8 cellular contexts compared by ENCODE assay signal in the genomic region with DNA sequence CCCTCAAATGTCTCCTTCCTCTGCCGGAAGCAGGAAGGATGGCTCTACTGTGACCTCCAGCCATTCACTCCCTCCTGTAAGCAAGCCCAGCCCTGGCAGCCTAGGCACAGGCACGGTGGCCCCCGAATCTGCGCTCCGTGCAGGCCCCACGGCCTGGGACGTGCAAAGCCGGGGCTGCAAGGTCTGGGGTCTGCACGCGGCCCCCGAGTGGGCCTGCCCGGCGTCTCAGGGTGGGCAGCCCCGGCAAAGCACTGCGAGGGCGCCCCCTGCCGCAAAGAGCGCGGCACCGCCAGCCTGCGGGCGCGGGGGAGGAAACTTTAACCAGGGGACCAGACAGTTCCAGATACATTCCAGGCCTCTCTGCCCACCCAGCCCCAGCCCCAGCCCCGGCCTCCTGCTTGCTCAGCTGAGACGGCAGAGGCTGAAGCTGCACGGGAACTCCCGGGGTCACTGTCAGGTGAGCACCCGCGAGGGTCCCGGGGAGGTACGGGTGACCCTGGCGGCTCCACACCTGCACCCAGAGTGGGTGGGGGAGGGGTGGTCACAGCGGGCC.
DNase-seq lines count a peak whose midpoint lies in the region; ATAC-seq, FAIRE-seq and TF ChIP-seq lines count a peak whose summit lies in the region.

No MANE protein-coding gene starts in this region.

- H3K23ac ChIP-seq in H1 (ENCODE audit: insufficient read length), result no peak overlapping the region

- H3K36me3 Mint-ChIP-seq in MCF 10A (ENCODE audit: insufficient read depth, unreplicated experiment), result peaks cover 14% of the 10 kb centered on the region

- no peak overlapping the region for H2BK15ac ChIP-seq in H1 (ENCODE audit: low read length)

- H3K4me1 Mint-ChIP-seq in MCF 10A (ENCODE audit: insufficient read depth, unreplicated experiment), result no peaks in the 10 kb centered on the region

- no peak for ATAC-seq in GM21786 (IDR thresholded peaks at IDR 0.05; ENCODE audit: unreplicated experiment)
- no peak for ATAC-seq in HG03439 (IDR thresholded peaks at IDR 0.05; ENCODE audit: unreplicated experiment)
- ATAC-seq in HG02981 (IDR thresholded peaks at IDR 0.05; ENCODE audit: unreplicated experiment), result no peak

- no peak for FAIRE-seq in H1 (lab: Jason Lieb, UNC)

- peak overlapping the region; percentile 76 for H4K5ac ChIP-seq in H1 (ENCODE audit: insufficient read length, low read depth, low read length)

- H3K18ac ChIP-seq in H1 (ENCODE audit: extremely low read depth, low read length), result peak overlapping the region; percentile 96

- H3K4me2 ChIP-seq in H1 (ENCODE audit: insufficient read depth in 1 of 2, low read depth in 2 of 2, low read length in 2 of 2), result peak overlapping the region; percentile 82 to 93

- no peak overlapping the region for H3K14ac ChIP-seq in H1 (ENCODE audit: insufficient read length)

- peaks cover 2% of the 10 kb centered on the region; the same call in 1 of the 2 replicates for H3K23me2 ChIP-seq in H1 (ENCODE audit: low read depth, low read length)

- no TSS peak for BruUV-seq in MCF 10A (replicated peaks; lab: Mats Ljungman, UMichigan)

- TF ChIP-seq CTCF in breast epithelium (IDR thresholded peaks at IDR 0.05) (peak in 2 of 3 donors; percentile 34 to 50), MCF 10A (IDR thresholded peaks at IDR 0.05; ENCODE audit: unreplicated experiment) (no peak), H1 (IDR thresholded peaks at IDR 0.05; ENCODE audit: control extremely low read depth in 1 of 3, insufficient read depth in 1 of 3, low read depth in 1 of 3, low read length in 3 of 3) (peak; percentile 79 to 85 (median 82))

- TF ChIP-seq POLR2A in breast epithelium (IDR thresholded peaks at IDR 0.05) (no peak), H1 (IDR thresholded peaks at IDR 0.05; ENCODE audit: control extremely low read depth in 1 of 2, low read depth in 2 of 2, low read length in 2 of 2) (0 out of 3 replicates have a peak, but pooled peaks of 1 of the 2 experiments have one; percentile 15)

- no peak overlapping the region for H2BK20ac ChIP-seq in H1 (ENCODE audit: low read length)

- TF ChIP-seq EP300 in H1 (IDR thresholded peaks at IDR 0.05; ENCODE audit: borderline replicate concordance in 1 of 2, low read depth in 2 of 2, low read length in 2 of 2), result no peak

- H3K27ac ChIP-seq in breast epithelium (peak overlapping the region; percentile 33 to 55), H1 (ENCODE audit: low read depth, low read length) (0 out of 2 replicates have a peak overlapping the region, but pooled peaks have one; percentile 69), muscle layer of colon (ENCODE audit: low read depth, low read length) (no peak overlapping the region)

- intact Hi-C loops in breast epithelium (cut with DNase I; ENCODE audit: low total_unique reads) (no loop called here), MCF 10A (cut with micrococcal nuclease) (no loop called here)

- no peak overlapping the region for H2AFZ ChIP-seq in H1 (ENCODE audit: low read length)

- H3K79me1 ChIP-seq in H1 (ENCODE audit: low read depth, low read length), result no peaks in the 10 kb centered on the region; the same call in 1 of the 2 replicates

- H3K4me3 ChIP-seq in breast epithelium (peak overlapping the region; percentile 35 to 67 (median 48)), H1 (ENCODE audit: extremely low read depth in 1 of 4, insufficient read depth in 2 of 4, low read depth in 3 of 4, low read length in 4 of 4) (peak overlapping the region; percentile 35 to 61 (median 44); a peak in 7 of 8 replicates), muscle layer of colon (ENCODE audit: low read depth in 1 of 2, low read length in 2 of 2) (peak overlapping the region; percentile 21 to 32)

- H3K9me3 ChIP-seq in breast epithelium, result no peaks in the 10 kb centered on the region
- H3K9me3 ChIP-seq in H1 (ENCODE audit: insufficient read depth in 2 of 2, low read depth in 1 of 2, low read length in 1 of 2), result no peaks in the 10 kb centered on the region
- no peaks in the 10 kb centered on the region for H3K9me3 ChIP-seq in muscle layer of colon (ENCODE audit: low read length)

- H3K27me3 ChIP-seq in breast epithelium (no peaks in the 10 kb centered on the region), H1 (replicated peaks in 1 of 4; ENCODE audit: control insufficient read depth in 3 of 4, extremely low read depth in 1 of 4, insufficient read depth in 3 of 4, low read length in 3 of 4) (no peaks in the 10 kb centered on the region), muscle layer of colon (ENCODE audit: control insufficient read depth in 1 of 2, insufficient read depth in 2 of 2, low read length in 2 of 2) (no peaks in the 10 kb centered on the region)

- WGBS in H1 (ENCODE audit: extremely low coverage in 1 of 2, insufficient coverage in 1 of 2, insufficient read length in 1 of 2, insufficient replicate concordance in 2 of 2, low coverage in 1 of 2, low lambda C conversion rate in 2 of 2, missing lambda C conversion rate in 1 of 2), 2 experiments, result 10% methylated on average over 27 of the region's 33 CpGs; no CpG with 5 or more reads in 1 of the 2 experiments

- H2BK12ac ChIP-seq in H1 (ENCODE audit: low read depth, low read length), result no peak overlapping the region

- H3K4me3 Mint-ChIP-seq in MCF 10A (ENCODE audit: unreplicated experiment), result no peak overlapping the region

- CTCF ChIA-PET in MCF 10A (lab: Yijun Ruan, JAX) (interaction anchor here (0.6 to 0.9 kb wide), 2 partner anchors 14 to 67 kb away, joined by 3 to 4 read pairs; no protein-coding TSS in a partner anchor), H1 (lab: Charles Lee; ENCODE audit: partially characterized antibody) (interaction anchor here (0.5 to 2.8 kb wide), 23 partner anchors 9 to 528 kb away, joined by 3 to 19 read pairs (median 4); no protein-coding TSS in a partner anchor)

- no peak overlapping the region for H3K56ac ChIP-seq in H1 (replicated peaks; ENCODE audit: insufficient read length, low read depth, low read length)

- POLR2A ChIA-PET in MCF 10A (lab: Yijun Ruan, JAX), result no interaction called here
- POLR2A ChIA-PET in H1 (lab: Charles Lee; ENCODE audit: partially characterized antibody), result interaction anchor here (0.5 to 2.1 kb wide), 7 partner anchors 16 to 609 kb away, joined by 3 to 7 read pairs (median 3); no protein-coding TSS in a partner anchor

- H4K20me1 ChIP-seq in H1 (replicated peaks in 1 of 2; ENCODE audit: control insufficient read depth in 1 of 2, insufficient read depth in 2 of 2, low read length in 2 of 2), result peaks cover 6 to 22% of the 10 kb centered on the region in 2 experiments

- H3K9me3 Mint-ChIP-seq in MCF 10A (ENCODE audit: unreplicated experiment), result no peaks in the 10 kb centered on the region

- peak overlapping the region; percentile 40; the same call in 1 of the 2 replicates for H2BK5ac ChIP-seq in H1 (ENCODE audit: low read depth, low read length)

- H3K4ac ChIP-seq in H1 (replicated peaks; ENCODE audit: insufficient read length, low read depth, low read length), result no peak overlapping the region

- H2AK5ac ChIP-seq in H1 (ENCODE audit: low read depth, low read length), result peak overlapping the region; percentile 75; the same call in 1 of the 2 replicates

- peak overlapping the region; percentile 84; the same call in 1 of the 2 replicates for H4K8ac ChIP-seq in H1 (ENCODE audit: extremely low read depth, insufficient read depth, low read length)

- no peaks in the 10 kb centered on the region for H3K79me2 ChIP-seq in H1 (ENCODE audit: control insufficient read depth in 1 of 2, insufficient read depth in 2 of 2, low read length in 2 of 2)

- no peak overlapping the region for H2BK120ac ChIP-seq in H1 (replicated peaks; ENCODE audit: low read depth, low read length)

- H3K9ac ChIP-seq in H1 (replicated peaks in 1 of 4; ENCODE audit: extremely low read depth in 1 of 4, low read depth in 3 of 4, low read length in 3 of 4) (no peak overlapping the region; a peak in 1 of 7 replicates), muscle layer of colon (ENCODE audit: low read length) (no peak overlapping the region)

- H3K4me1 ChIP-seq in breast epithelium, result peaks cover 7% of the 10 kb centered on the region in 2 donors
- peaks cover 0 to 16% (median 12%) of the 10 kb centered on the region in 4 experiments; a peak in 6 of 7 replicates for H3K4me1 ChIP-seq in H1 (replicated peaks in 1 of 4; ENCODE audit: control insufficient read depth in 3 of 4, insufficient read depth in 4 of 4, low read length in 3 of 4)
- peaks cover 13% of the 10 kb centered on the region for H3K4me1 ChIP-seq in muscle layer of colon (ENCODE audit: insufficient read depth, low read length)

- peak; percentile 65 to 78 for TF ChIP-seq RAD21 in H1 (IDR thresholded peaks at IDR 0.05 in 1 of 2, conservative IDR thresholded peaks at IDR 0.05 in 1 of 2; ENCODE audit: low read depth in 2 of 2, low read length in 2 of 2)

- H3K27me3 Mint-ChIP-seq in MCF 10A (ENCODE audit: insufficient read depth, unreplicated experiment), result no peaks in the 10 kb centered on the region

- DNase-seq in breast epithelium (ENCODE audit: low spot score in 2 of 2), result no peak
- DNase-seq in MCF 10A (ENCODE audit: unreplicated experiment), result no peak
- DNase-seq in NCI-H82 treated with DMSO at 0.1 percent for 48 hours (lab: John Stamatoyannopoulos, UW; ENCODE audit: unreplicated experiment), result peak; percentile 35
- peak in 1 of 2 experiments; percentile 93 for DNase-seq in H1 (ENCODE audit: low read depth in 1 of 2, low spot score in 2 of 2)

- no peak overlapping the region for H3K27ac Mint-ChIP-seq in MCF 10A (ENCODE audit: low read depth, unreplicated experiment)

- H4K91ac ChIP-seq in H1 (replicated peaks; ENCODE audit: insufficient read length, low read length), result no peak overlapping the region

- peaks cover 9% of the 10 kb centered on the region for H3K36me3 ChIP-seq in breast epithelium
- peaks cover 7 to 20% (median 14%) of the 10 kb centered on the region in 4 experiments; a peak in 5 of 8 replicates for H3K36me3 ChIP-seq in H1 (ENCODE audit: control insufficient read depth in 2 of 4, insufficient read depth in 4 of 4, low read length in 3 of 4)
- H3K36me3 ChIP-seq in muscle layer of colon (ENCODE audit: insufficient read depth, low read length), result peaks cover 38% of the 10 kb centered on the region

TF ChIP-seq in H1, 55 proteins besides CTCF, POLR2A, EP300 and RAD21 (continues in another document):
- TF ChIP-seq CBX5 (IDR thresholded peaks at IDR 0.05; ENCODE audit: low read depth, low read length) (no peak), SP2 (IDR thresholded peaks at IDR 0.05; ENCODE audit: low read length) (no peak), TCF12 (IDR thresholded peaks at IDR 0.05; ENCODE audit: low read depth, low read length) (no peak), POLR2AphosphoS5 (IDR thresholded peaks at IDR 0.05; ENCODE audit: low read depth, low read length) (no peak), HDAC6 (IDR thresholded peaks at IDR 0.05; ENCODE audit: low read depth, low read length) (no peak), NANOG (IDR thresholded peaks at IDR 0.05; ENCODE audit: insufficient read depth, low read depth, low read length, poor library complexity, severe bottlenecking) (no peak), BCL11A (IDR thresholded peaks at IDR 0.05; ENCODE audit: low read depth in 2 of 2, low read length in 2 of 2) (no peak)
- TF ChIP-seq, protein P1, sequence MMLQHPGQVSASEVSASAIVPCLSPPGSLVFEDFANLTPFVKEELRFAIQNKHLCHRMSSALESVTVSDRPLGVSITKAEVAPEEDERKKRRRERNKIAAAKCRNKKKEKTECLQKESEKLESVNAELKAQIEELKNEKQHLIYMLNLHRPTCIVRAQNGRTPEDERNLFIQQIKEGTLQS (IDR thresholded peaks at IDR 0.05; ENCODE audit: insufficient read depth, low read depth, low read length), result no peak
